In the genomic region with DNA sequence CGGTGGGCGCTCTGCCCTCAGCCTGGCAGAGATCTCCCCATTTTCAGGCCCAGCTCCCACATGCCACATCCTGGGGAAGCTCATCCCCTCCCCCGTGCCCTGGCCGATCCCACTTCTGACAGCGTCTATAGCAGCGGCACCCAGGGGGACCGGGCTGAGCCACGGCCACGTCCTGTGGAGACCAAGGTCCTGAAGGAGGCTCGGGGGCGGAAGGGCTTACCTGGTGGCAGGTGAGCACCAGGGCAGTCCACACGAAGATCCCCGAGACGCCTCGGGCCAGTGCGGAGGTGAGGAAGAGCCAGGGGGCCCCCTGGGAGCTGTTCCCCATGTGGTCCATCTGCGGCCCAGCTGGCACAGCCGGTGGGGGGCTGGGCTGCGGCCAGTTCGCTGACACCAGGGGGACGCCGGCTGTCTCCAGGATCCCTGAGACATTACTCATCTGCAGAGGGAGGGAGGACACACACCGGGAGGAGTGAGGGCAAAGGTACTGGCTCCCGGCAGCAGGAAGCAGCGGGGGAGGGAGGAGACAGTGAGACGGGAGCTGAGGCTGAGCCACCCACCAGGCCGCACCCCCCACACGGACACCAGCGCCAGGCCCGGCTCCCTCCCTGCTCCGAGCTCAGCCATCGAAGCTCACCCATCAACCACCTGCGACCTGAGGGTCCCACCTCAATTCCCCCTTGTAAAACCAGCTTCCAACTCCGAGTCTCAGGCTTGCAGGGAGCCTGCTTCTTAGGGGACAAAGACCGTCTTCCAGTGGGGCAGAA, we compare ENCODE assay signal across 8 cellular contexts. TPM values are rescaled to one million over a fixed set of nuclear protein-coding genes. Genes with fewer than 3 reads are reported as not detected.
A peak's percentile ranks its signal among the peaks of the same experiment; 100 is the strongest.
DNase-seq lines count a peak whose midpoint lies in the region; ATAC-seq and TF ChIP-seq lines count a peak whose summit lies in the region.

No MANE protein-coding gene starts in this region.

- no peak overlapping the region for H3K4me3 Mint-ChIP-seq in activated CD4-positive, alpha-beta T cell treated with anti-CD3 and anti-CD28 coated beads, Interleukin-2, amount 10 ng/mL, durations not matched to agents 24 days and 14 days

- no peaks in the 10 kb centered on the region for H3K4me1 Mint-ChIP-seq in activated CD4-positive, alpha-beta T cell treated with anti-CD3 and anti-CD28 coated beads, Interleukin-2, amount 10 ng/mL, durations not matched to agents 24 days and 14 days

- H3K36me3 ChIP-seq in WERI-Rb-1: peaks cover 9% of the 10 kb centered on the region

- no peaks in the 10 kb centered on the region for H3K9me3 ChIP-seq in WERI-Rb-1 (ENCODE audit: severe bottlenecking)

- intact Hi-C loops in left colon (cut with DNase I, micrococcal nuclease): no loop called here
- intact Hi-C loops in activated CD4-positive, alpha-beta T cell treated with anti-CD3 and anti-CD28 coated beads, Interleukin-2, amount 10 ng/mL, durations not matched to agents 24 days and 14 days (cut with micrococcal nuclease): no loop called here
- intact Hi-C loops in head of caudate nucleus (cut with DNase I): no loop called here

- no peak overlapping the region for H3K27ac Mint-ChIP-seq in activated CD4-positive, alpha-beta T cell treated with anti-CD3 and anti-CD28 coated beads, Interleukin-2, amount 10 ng/mL, durations not matched to agents 24 days and 14 days

- no peaks in the 10 kb centered on the region for H3K36me3 Mint-ChIP-seq in activated CD4-positive, alpha-beta T cell treated with anti-CD3 and anti-CD28 coated beads, Interleukin-2, amount 10 ng/mL, durations not matched to agents 24 days and 14 days (ENCODE audit: low read depth)

- peak; percentile 98 for DNase-seq in ACHN
- DNase-seq in HuH-7 (ENCODE audit: low spot score): peak; percentile 99
- peak; percentile 94 for DNase-seq in WERI-Rb-1
- DNase-seq in left colon: peak; percentile 87 to 94
- no peak for DNase-seq in stimulated activated naive CD4-positive, alpha-beta T cell (lab: John Stamatoyannopoulos, UW)
- DNase-seq in activated CD4-positive, alpha-beta T cell treated with anti-CD3 and anti-CD28 coated beads, Interleukin-2, amount 10 ng/mL, durations not matched to agents 24 days and 14 days: no peak
- DNase-seq in NCI-H774 (lab: John Stamatoyannopoulos, UW): no peak
- no peak for DNase-seq in head of caudate nucleus

- in situ Hi-C loops in ACHN (cut with HindIII; ENCODE audit: low pct_ligation_motif_present, low pct_unique_long_range_greater_than_20kb, low sequenced_read_pairs): no loop called here

- no peaks in the 10 kb centered on the region for H3K27me3 Mint-ChIP-seq in activated CD4-positive, alpha-beta T cell treated with anti-CD3 and anti-CD28 coated beads, Interleukin-2, amount 10 ng/mL, durations not matched to agents 24 days and 14 days

- H3K27ac ChIP-seq in WERI-Rb-1: peak overlapping the region; percentile 96

- H3K9me3 Mint-ChIP-seq in activated CD4-positive, alpha-beta T cell treated with anti-CD3 and anti-CD28 coated beads, Interleukin-2, amount 10 ng/mL, durations not matched to agents 24 days and 14 days: no peaks in the 10 kb centered on the region

- peak; percentile 80 for ATAC-seq in left colon

- TF ChIP-seq CTCF in WERI-Rb-1 (IDR thresholded peaks at IDR 0.05; ENCODE audit: low read depth, low read length): no peak

- peak overlapping the region; percentile 50 for H3K4me3 ChIP-seq in WERI-Rb-1 (ENCODE audit: low read depth, low read length)

- no peaks in the 10 kb centered on the region for H3K27me3 ChIP-seq in WERI-Rb-1 (ENCODE audit: insufficient read depth, low read depth, severe bottlenecking)

RNA-seq across cellular contexts. Expression of a gene that starts 0.8 kb away (rescaled TPM):
- 10 to 100 TPM; 57.6 to 58.3 TPM for total RNA-seq in left colon
- not detected in 2 replicates for total RNA-seq in activated CD4-positive, alpha-beta T cell treated with anti-CD3 and anti-CD28 coated beads, Interleukin-2, amount 10 ng/mL, durations not matched to agents 24 days and 14 days

RNA-seq across cellular contexts. Expression of a gene that starts 14.6 kb away (rescaled TPM):
- 10 to 100 TPM; 29.3 to 35.0 TPM for total RNA-seq in left colon
- 58.0 and 58.5 TPM in 2 replicates for total RNA-seq in activated CD4-positive, alpha-beta T cell treated with anti-CD3 and anti-CD28 coated beads, Interleukin-2, amount 10 ng/mL, durations not matched to agents 24 days and 14 days

RNA-seq across cellular contexts. Expression of a gene that starts 24.7 kb away (rescaled TPM):
- 10 to 100 TPM; 42.9 to 45.8 TPM for total RNA-seq in left colon
- total RNA-seq in activated CD4-positive, alpha-beta T cell treated with anti-CD3 and anti-CD28 coated beads, Interleukin-2, amount 10 ng/mL, durations not matched to agents 24 days and 14 days: 42.9 and 45.5 TPM in 2 replicates

RNA-seq across cellular contexts. Expression of a gene that starts 51.0 kb away (rescaled TPM):
- total RNA-seq in left colon: 10 to 100 TPM; 67.7 to 67.8 TPM
- 89.5 and 94.3 TPM in 2 replicates for total RNA-seq in activated CD4-positive, alpha-beta T cell treated with anti-CD3 and anti-CD28 coated beads, Interleukin-2, amount 10 ng/mL, durations not matched to agents 24 days and 14 days

Comparison
In these comparisons a context has a peak if more than half of its experiments do, and no peak if none do; other contexts are left out.
1. DNase-seq: peak in ACHN (single experiment), HuH-7 (single experiment), WERI-Rb-1 (single experiment) and left colon (2 of 2); none in stimulated activated naive CD4-positive, alpha-beta T cell (0 of 6), activated CD4-positive, alpha-beta T cell treated with anti-CD3 and anti-CD28 coated beads, Interleukin-2, amount 10 ng/mL, durations not matched to agents 24 days and 14 days (single experiment), NCI-H774 (single experiment) and head of caudate nucleus (0 of 42).
2. RNA of a gene that starts 0.8 kb away (total RNA-seq): 57.6 to 58.3 TPM in left colon; not detected in activated CD4-positive, alpha-beta T cell treated with anti-CD3 and anti-CD28 coated beads, Interleukin-2, amount 10 ng/mL, durations not matched to agents 24 days and 14 days; every median in the first group is over 10 times any median in the second.